ENCODE assay signal across 19 cellular contexts in the genomic region with DNA sequence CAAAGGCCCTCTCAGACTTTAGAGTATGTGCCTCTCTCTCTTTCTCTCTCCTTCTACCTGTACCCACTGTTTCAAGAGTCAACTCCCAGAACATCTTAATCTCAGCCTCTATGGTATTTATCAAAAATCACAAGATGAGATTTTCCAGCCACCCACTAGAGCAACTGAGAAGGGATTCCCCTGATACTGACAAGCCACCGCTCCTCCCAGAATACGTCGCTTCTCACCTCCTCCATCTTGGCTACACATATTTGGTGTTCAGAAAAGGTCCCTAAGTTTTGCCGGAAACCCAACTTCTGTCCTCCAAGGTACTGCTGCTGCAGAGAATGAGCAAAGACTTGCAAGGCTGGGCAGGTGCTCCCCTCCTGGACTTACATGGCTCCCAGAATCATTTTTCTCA. TPM values are rescaled to one million over a fixed set of nuclear protein-coding genes. Genes with fewer than 3 reads are reported as not detected.
A peak's percentile ranks its signal among the peaks of the same experiment; 100 is the strongest.
DNase-seq lines count a peak whose midpoint lies in the region.
"Had no signal": no experiment of that assay in that cellular context is flagged by ENCODE, and none has a peak within 500 bp of the region (broad histone marks: within the 10 kb centered on the region; RNA-seq: fewer than 3 reads in every experiment).

No MANE protein-coding gene starts in this region.

- peak; percentile 58 for DNase-seq in activated CD8-positive, alpha-beta memory T cell treated with anti-CD3 and anti-CD28 coated beads for 24 hours
- DNase-seq in activated CD8-positive, alpha-beta memory T cell treated with anti-CD3 and anti-CD28 coated beads, Interleukin-2, amount 50 U/mL, for 4 hours, result no peak
- DNase-seq in T-helper 9 cell (peak; percentile 27), NCI-H82 (lab: John Stamatoyannopoulos, UW) (no peak), dermis blood vessel endothelial cell (no peak), NCI-H2029 treated with DMSO at 0.1 percent for 48 hours (lab: John Stamatoyannopoulos, UW) (no peak)
- peak; percentile 35 for DNase-seq in activated naive CD4-positive, alpha-beta T cell treated with anti-CD3 and anti-CD28 coated beads, Interleukin-2, amount 10 ng/mL, durations not matched to agents 7 days and 5 days
- peak; percentile 48 for DNase-seq in stimulated activated CD4-positive, alpha-beta T cell treated with anti-CD3 and anti-CD28 coated beads, Interleukin-4, amount 100 ng/mL, for 24 hours
- DNase-seq: anterior cingulate cortex, C1 segment of cervical spinal cord, foreskin fibroblast, NCI-H1930, NCI-H524, right lobe of liver, SHP77 had no signal

- peak overlapping the region; percentile 85 for H3K27ac Mint-ChIP-seq in activated naive CD4-positive, alpha-beta T cell treated with anti-CD3 and anti-CD28 coated beads, Interleukin-2, amount 10 ng/mL, durations not matched to agents 7 days and 5 days
- H3K27ac Mint-ChIP-seq: mesothelial cell of epicardium had no signal

- peak overlapping the region; percentile 42 for H3K4me3 Mint-ChIP-seq in activated naive CD4-positive, alpha-beta T cell treated with anti-CD3 and anti-CD28 coated beads, Interleukin-2, amount 10 ng/mL, durations not matched to agents 7 days and 5 days
- H3K4me3 Mint-ChIP-seq: mesothelial cell of epicardium had no signal

- peaks cover 6% of the 10 kb centered on the region for H3K36me3 Mint-ChIP-seq in activated naive CD4-positive, alpha-beta T cell treated with anti-CD3 and anti-CD28 coated beads, Interleukin-2, amount 10 ng/mL, durations not matched to agents 7 days and 5 days
- H3K36me3 Mint-ChIP-seq: mesothelial cell of epicardium had no signal

- peaks cover 6% of the 10 kb centered on the region for H3K27me3 Mint-ChIP-seq in activated naive CD4-positive, alpha-beta T cell treated with anti-CD3 and anti-CD28 coated beads, Interleukin-2, amount 10 ng/mL, durations not matched to agents 7 days and 5 days

- no peaks in the 10 kb centered on the region for H3K9me3 Mint-ChIP-seq in activated naive CD4-positive, alpha-beta T cell treated with anti-CD3 and anti-CD28 coated beads, Interleukin-2, amount 10 ng/mL, durations not matched to agents 7 days and 5 days

- H3K4me1 Mint-ChIP-seq in activated naive CD4-positive, alpha-beta T cell treated with anti-CD3 and anti-CD28 coated beads, Interleukin-2, amount 10 ng/mL, durations not matched to agents 7 days and 5 days, result peaks cover 68% of the 10 kb centered on the region
- H3K4me1 Mint-ChIP-seq: mesothelial cell of epicardium had no signal

- CTCF ChIA-PET in activated naive CD4-positive, alpha-beta T cell treated with anti-CD3 and anti-CD28 coated beads, Interleukin-2, amount 10 ng/mL, durations not matched to agents 7 days and 5 days (lab: Charles Lee), result no interaction called here

RNA-seq across cellular contexts. Expression of a gene that starts 6.1 kb away (rescaled TPM):
- not detected in 2 replicates for total RNA-seq in dermis blood vessel endothelial cell
- total RNA-seq: chondrocyte, MCF 10A, mesothelial cell of epicardium, right lobe of liver, ureter had no signal

RNA-seq across cellular contexts. Expression of a gene that starts 17.3 kb away (rescaled TPM):
- 7.7 and 7.8 TPM in 2 replicates for total RNA-seq in dermis blood vessel endothelial cell

RNA-seq across cellular contexts. Expression of a gene that starts 20.6 kb away (rescaled TPM):
- not detected in 2 replicates for total RNA-seq in dermis blood vessel endothelial cell
- total RNA-seq: chondrocyte, MCF 10A had no signal

RNA-seq across cellular contexts. Expression of a gene that starts 51.2 kb away (rescaled TPM):
- under 0.01 and 0.09 TPM in 2 replicates for total RNA-seq in dermis blood vessel endothelial cell
- total RNA-seq: MCF 10A had no signal

Comparison
In these comparisons a context has a peak if more than half of its experiments do, and no peak if none do; other contexts are left out.
1. DNase-seq: peak in activated CD8-positive, alpha-beta memory T cell treated with anti-CD3 and anti-CD28 coated beads for 24 hours (single experiment), T-helper 9 cell (single experiment), activated naive CD4-positive, alpha-beta T cell treated with anti-CD3 and anti-CD28 coated beads, Interleukin-2, amount 10 ng/mL, durations not matched to agents 7 days and 5 days (single experiment) and stimulated activated CD4-positive, alpha-beta T cell treated with anti-CD3 and anti-CD28 coated beads, Interleukin-4, amount 100 ng/mL, for 24 hours (single experiment); none in activated CD8-positive, alpha-beta memory T cell treated with anti-CD3 and anti-CD28 coated beads, Interleukin-2, amount 50 U/mL, for 4 hours (single experiment), NCI-H82 (single experiment), dermis blood vessel endothelial cell (single experiment) and NCI-H2029 treated with DMSO at 0.1 percent for 48 hours (single experiment).